Comparison of ENCODE assay signal across 8 cellular contexts in the genomic region with DNA sequence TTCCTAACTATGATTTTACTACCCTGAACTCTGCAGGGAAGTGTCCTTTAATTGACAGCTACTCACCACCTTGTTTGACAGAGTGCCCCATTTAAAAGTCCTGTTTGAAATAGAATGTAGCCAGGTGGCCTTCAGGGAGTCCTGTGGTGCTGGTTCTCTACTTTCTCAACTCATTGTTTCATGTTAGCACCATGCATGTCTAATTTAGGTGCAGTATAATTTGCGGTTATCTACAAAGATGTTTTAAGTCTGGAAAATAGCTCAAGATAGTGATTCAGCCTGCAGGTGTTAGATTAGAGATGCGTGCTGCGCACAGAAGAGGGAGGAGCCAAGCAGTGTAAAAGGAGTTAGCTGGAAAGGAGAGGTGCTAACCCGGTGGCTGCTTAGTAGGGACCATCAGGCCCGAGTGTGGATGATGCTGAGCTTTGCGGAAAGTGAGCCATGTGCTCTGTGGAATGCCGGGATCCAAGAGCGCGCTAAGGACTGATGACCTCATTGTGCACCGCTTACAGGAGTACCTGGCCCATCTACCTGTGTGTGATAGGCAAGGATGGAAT. TPM values are rescaled to one million over a fixed set of nuclear protein-coding genes. Genes with fewer than 3 reads are reported as not detected.
DNase-seq lines count a peak whose midpoint lies in the region; ATAC-seq and TF ChIP-seq lines count a peak whose summit lies in the region.

No MANE protein-coding gene starts in this region.

- intact Hi-C loops in left ventricle myocardium inferior (cut with micrococcal nuclease) (no loop called here), Right ventricle myocardium inferior (cut with DNase I) (no loop called here), breast epithelium (cut with DNase I; ENCODE audit: low total_unique reads) (no loop called here)

- peak overlapping the region; percentile 80 for H3K4me3 ChIP-seq in left ventricle myocardium inferior
- peak overlapping the region; percentile 65 to 91 (median 78) for H3K4me3 ChIP-seq in breast epithelium
- H3K4me3 ChIP-seq in thoracic aorta = peak overlapping the region; percentile 82

- H3K4me3 Mint-ChIP-seq in mesothelial cell of epicardium = peak overlapping the region; percentile 85

- TF ChIP-seq CTCF in left ventricle myocardium inferior (IDR thresholded peaks at IDR 0.05; ENCODE audit: borderline replicate concordance) (no peak), breast epithelium (IDR thresholded peaks at IDR 0.05) (no peak), mesothelial cell of epicardium (IDR thresholded peaks at IDR 0.05; ENCODE audit: unreplicated experiment) (no peak), thoracic aorta (IDR thresholded peaks at IDR 0.05) (no peak)

- H3K27me3 ChIP-seq in left ventricle myocardium inferior (ENCODE audit: low read depth) = no peaks in the 10 kb centered on the region
- no peaks in the 10 kb centered on the region for H3K27me3 ChIP-seq in breast epithelium
- no peaks in the 10 kb centered on the region for H3K27me3 ChIP-seq in thoracic aorta (replicated peaks; ENCODE audit: insufficient read depth)

- H3K27ac ChIP-seq in left ventricle myocardium inferior (replicated peaks) (peak overlapping the region; percentile 89), breast epithelium (peak overlapping the region; percentile 45 to 93), thoracic aorta (peak overlapping the region; percentile 44 to 84)

- TF ChIP-seq POLR2A in breast epithelium (IDR thresholded peaks at IDR 0.05) = no peak

- ATAC-seq in Right ventricle myocardium inferior = no peak
- ATAC-seq in HG03108 (IDR thresholded peaks at IDR 0.05; ENCODE audit: unreplicated experiment) = peak; percentile 28
- no peak for ATAC-seq in thoracic aorta (ENCODE audit: insufficient number of reproducible peaks, low FRiP score, low read depth)

- H3K27me3 Mint-ChIP-seq in mesothelial cell of epicardium (ENCODE audit: low read depth) = no peaks in the 10 kb centered on the region

- no peaks in the 10 kb centered on the region for H3K36me3 ChIP-seq in left ventricle myocardium inferior
- H3K36me3 ChIP-seq in breast epithelium = no peaks in the 10 kb centered on the region
- H3K36me3 ChIP-seq in thoracic aorta = no peaks in the 10 kb centered on the region

- H3K27ac Mint-ChIP-seq in mesothelial cell of epicardium = peak overlapping the region; percentile 89

- peaks cover 40% of the 10 kb centered on the region for H3K4me1 ChIP-seq in left ventricle myocardium inferior
- H3K4me1 ChIP-seq in breast epithelium = peaks cover 0 to 6% of the 10 kb centered on the region in 2 donors
- H3K4me1 ChIP-seq in thoracic aorta (ENCODE audit: control insufficient read depth in 1 of 2, low read depth in 2 of 2) = peaks cover 7 to 24% of the 10 kb centered on the region in 2 donors

- peaks cover 22% of the 10 kb centered on the region for H3K4me1 Mint-ChIP-seq in mesothelial cell of epicardium

- DNase-seq in left ventricle myocardium inferior (no peak), Right ventricle myocardium inferior (ENCODE audit: missing footprints) (no peak), T-helper 22 cell (ENCODE audit: low read depth) (peak; percentile 65), breast epithelium (ENCODE audit: low spot score in 2 of 2) (no peak), mesothelial cell of epicardium (ENCODE audit: low spot score in 2 of 2, unreplicated experiment in 2 of 2) (no peak), thoracic aorta (ENCODE audit: low spot score) (no peak), AG08396 (ENCODE audit: low spot score) (no peak)

- H3K9me3 Mint-ChIP-seq in mesothelial cell of epicardium = no peaks in the 10 kb centered on the region

- no peaks in the 10 kb centered on the region for H3K36me3 Mint-ChIP-seq in mesothelial cell of epicardium

- H3K9me3 ChIP-seq in left ventricle myocardium inferior (replicated peaks) = no peaks in the 10 kb centered on the region
- H3K9me3 ChIP-seq in breast epithelium = no peaks in the 10 kb centered on the region
- H3K9me3 ChIP-seq in thoracic aorta = no peaks in the 10 kb centered on the region

RNA-seq across cellular contexts. Expression of a gene that starts 1.2 kb away (rescaled TPM):
- 24.5 TPM for total RNA-seq in left ventricle myocardium inferior
- 38.7 TPM for total RNA-seq in Right ventricle myocardium inferior
- 10 to 100 TPM; 32.3 to 45.3 (median 35.4) TPM for total RNA-seq in breast epithelium
- total RNA-seq in mesothelial cell of epicardium = 32.3 to 35.1 TPM (median 34.1 TPM) in 3 replicates
- 10 to 100 TPM; 43.0 to 49.7 TPM for total RNA-seq in thoracic aorta

RNA-seq across cellular contexts. Expression of a gene that starts 22.4 kb away (rescaled TPM):
- 0.77 TPM for total RNA-seq in left ventricle myocardium inferior
- total RNA-seq in Right ventricle myocardium inferior = 1.9 TPM
- 1 to 10 TPM; 2.0 to 2.9 (median 2.2) TPM for total RNA-seq in breast epithelium
- total RNA-seq in mesothelial cell of epicardium = 0.65 to 0.69 TPM (median 0.66 TPM) in 3 replicates
- 10 to 100 TPM in 1 of 2 donors, 1 to 10 TPM in 1; 2.0 to 13.8 TPM for total RNA-seq in thoracic aorta
